In the genomic region with DNA sequence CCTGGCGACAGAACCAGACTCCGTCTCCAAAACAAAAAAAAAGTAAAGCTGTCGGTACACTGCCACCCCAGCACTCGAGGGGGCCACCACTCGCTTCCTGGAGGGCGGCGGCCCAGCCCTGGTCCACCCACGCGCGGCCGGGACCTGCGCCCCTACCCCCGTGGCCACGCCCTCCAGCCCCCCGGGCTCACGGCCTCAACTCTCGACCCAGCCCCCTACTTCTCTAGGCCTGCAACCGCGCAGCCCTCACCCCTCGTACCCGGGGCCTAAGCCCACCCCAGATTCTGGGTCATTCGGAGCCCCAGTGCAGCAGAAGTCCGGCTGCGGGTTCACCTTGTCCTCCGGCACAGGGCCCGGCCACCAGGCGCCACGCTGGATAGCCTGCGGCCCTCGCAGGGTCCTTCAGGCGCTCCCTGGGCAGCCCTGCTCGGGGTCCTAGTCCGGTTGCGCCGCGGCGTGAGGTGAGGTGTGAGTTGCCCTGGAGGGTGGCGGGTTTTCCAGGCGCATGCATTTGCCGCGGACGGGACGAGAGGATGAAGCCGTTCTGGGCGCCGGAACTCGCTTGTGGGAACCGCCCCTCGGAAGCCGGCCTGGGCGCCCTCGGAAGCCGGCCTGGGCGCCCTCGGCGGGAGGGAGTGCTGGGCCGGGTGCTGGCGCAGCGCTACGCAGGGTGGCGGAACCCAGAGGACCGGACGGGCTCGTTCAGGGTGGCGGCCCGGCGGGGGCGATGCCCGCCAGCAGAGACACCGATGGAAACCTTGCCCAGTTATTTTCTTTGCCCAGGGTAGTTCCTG, we compare ENCODE assay signal across 1 cellular context.
TF ChIP-seq lines count a peak whose summit lies in the region.

TSS of gene NME6 (minus strand) at position 348 of the 794 bp plus-strand sequence.

TF ChIP-seq in K562, 482 proteins besides CTCF, POLR2A, EP300 and RAD21 (continued from another document):
- TF ChIP-seq FOXO4 (CRISPR knock-in tag; IDR thresholded peaks at IDR 0.05) (no peak), BRD4 (IDR thresholded peaks at IDR 0.05) (0 out of 2 replicates have a peak, but pooled peaks have one; percentile 32), SMAD1 (IDR thresholded peaks at IDR 0.05; ENCODE audit: low read depth, low read length, partially characterized antibody) (no peak), CCNT2 (IDR thresholded peaks at IDR 0.05; ENCODE audit: borderline replicate concordance, extremely low read depth, insufficient read length, low read depth, low read length) (peak; percentile 29), SRF (CRISPR knock-in tag; IDR thresholded peaks at IDR 0.05) (peak in 1 of 2 experiments; percentile 74; a peak in 2 of 4 replicates), ZNF639 (CRISPR knock-in tag; conservative IDR thresholded peaks at IDR 0.05 in 1 of 2, IDR thresholded peaks at IDR 0.05 in 1 of 2) (peak in 1 of 2 experiments; percentile 85; a peak in 2 of 4 replicates), RB1 (IDR thresholded peaks at IDR 0.05; ENCODE audit: low read depth) (peak; percentile 38; the same call in 1 of the 2 replicates), KAT7 (CRISPR knock-in tag; IDR thresholded peaks at IDR 0.05; ENCODE audit: borderline replicate concordance) (peak; percentile 94; the same call in 1 of the 2 replicates), ZNF586 (CRISPR knock-in tag; conservative IDR thresholded peaks at IDR 0.05) (no peak), FOXA3 (CRISPR knock-in tag; conservative IDR thresholded peaks at IDR 0.05 in 1 of 2, IDR thresholded peaks at IDR 0.05 in 1 of 2) (peak in 1 of 2 experiments; percentile 50; a peak in 1 of 4 replicates), NR2C1 (IDR thresholded peaks at IDR 0.05) (no peak), NR2C1 (tag; IDR thresholded peaks at IDR 0.05) (peak; percentile 33; the same call in 1 of the 2 replicates), MCM2 (IDR thresholded peaks at IDR 0.05; ENCODE audit: low read depth) (no peak), MTA1 (IDR thresholded peaks at IDR 0.05; ENCODE audit: borderline replicate concordance) (peak; percentile 91), NONO (IDR thresholded peaks at IDR 0.05; ENCODE audit: low read depth in 2 of 2, low read length in 1 of 2) (peak in 1 of 2 experiments; percentile 44; a peak in 1 of 4 replicates), NFE2 (IDR thresholded peaks at IDR 0.05; ENCODE audit: low read depth) (peak; percentile 83), THRAP3 (IDR thresholded peaks at IDR 0.05; ENCODE audit: borderline replicate concordance) (no peak), CREBBP (IDR thresholded peaks at IDR 0.05; ENCODE audit: low read depth, low read length) (no peak), PHF20 (IDR thresholded peaks at IDR 0.05; ENCODE audit: partially characterized antibody) (peak; percentile 77), FOXJ2 (tag; IDR thresholded peaks at IDR 0.05) (peak; percentile 57; the same call in 1 of the 2 replicates), JUND (IDR thresholded peaks at IDR 0.05; ENCODE audit: borderline replicate concordance, low read depth, low read length) (0 out of 2 replicates have a peak, but pooled peaks have one; percentile 6), JUND (tag; IDR thresholded peaks at IDR 0.05; ENCODE audit: borderline replicate concordance, low read depth, low read length) (no peak), ZNF785 (CRISPR knock-in tag; IDR thresholded peaks at IDR 0.05) (no peak), E2F1 (CRISPR knock-in tag; IDR thresholded peaks at IDR 0.05) (peak; percentile 74; the same call in 1 of the 2 replicates), GTF2A2 (tag; IDR thresholded peaks at IDR 0.05) (no peak), POLR2H (tag; IDR thresholded peaks at IDR 0.05; ENCODE audit: low read depth) (peak; percentile 75), POLR2B (IDR thresholded peaks at IDR 0.05; ENCODE audit: low read depth, partially characterized antibody) (peak; percentile 60), ESRRA (IDR thresholded peaks at IDR 0.05; ENCODE audit: borderline replicate concordance, low read depth) (peak; percentile 68; the same call in 1 of the 2 replicates), FUS (optimal IDR thresholded peaks at IDR 0.05; ENCODE audit: low read depth, low read length) (peak; percentile 43), ATF7 (IDR thresholded peaks at IDR 0.05) (peak; percentile 46; the same call in 1 of the 2 replicates)
- TF ChIP-seq, protein P1, sequence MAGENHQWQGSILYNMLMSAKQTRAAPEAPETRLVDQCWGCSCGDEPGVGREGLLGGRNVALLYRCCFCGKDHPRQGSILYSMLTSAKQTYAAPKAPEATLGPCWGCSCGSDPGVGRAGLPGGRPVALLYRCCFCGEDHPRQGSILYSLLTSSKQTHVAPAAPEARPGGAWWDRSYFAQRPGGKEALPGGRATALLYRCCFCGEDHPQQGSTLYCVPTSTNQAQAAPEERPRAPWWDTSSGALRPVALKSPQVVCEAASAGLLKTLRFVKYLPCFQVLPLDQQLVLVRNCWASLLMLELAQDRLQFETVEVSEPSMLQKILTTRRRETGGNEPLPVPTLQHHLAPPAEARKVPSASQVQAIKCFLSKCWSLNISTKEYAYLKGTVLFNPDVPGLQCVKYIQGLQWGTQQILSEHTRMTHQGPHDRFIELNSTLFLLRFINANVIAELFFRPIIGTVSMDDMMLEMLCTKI (IDR thresholded peaks at IDR 0.05; ENCODE audit: partially characterized antibody): no peak
- TF ChIP-seq, protein P2, sequence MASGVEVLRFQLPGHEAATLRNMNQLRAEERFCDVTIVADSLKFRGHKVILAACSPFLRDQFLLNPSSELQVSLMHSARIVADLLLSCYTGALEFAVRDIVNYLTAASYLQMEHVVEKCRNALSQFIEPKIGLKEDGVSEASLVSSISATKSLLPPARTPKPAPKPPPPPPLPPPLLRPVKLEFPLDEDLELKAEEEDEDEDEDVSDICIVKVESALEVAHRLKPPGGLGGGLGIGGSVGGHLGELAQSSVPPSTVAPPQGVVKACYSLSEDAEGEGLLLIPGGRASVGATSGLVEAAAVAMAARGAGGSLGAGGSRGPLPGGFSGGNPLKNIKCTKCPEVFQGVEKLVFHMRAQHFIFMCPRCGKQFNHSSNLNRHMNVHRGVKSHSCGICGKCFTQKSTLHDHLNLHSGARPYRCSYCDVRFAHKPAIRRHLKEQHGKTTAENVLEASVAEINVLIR (CRISPR knock-in tag; IDR thresholded peaks at IDR 0.05): peak; percentile 70; the same call in 1 of the 2 replicates
- TF ChIP-seq, protein P3, sequence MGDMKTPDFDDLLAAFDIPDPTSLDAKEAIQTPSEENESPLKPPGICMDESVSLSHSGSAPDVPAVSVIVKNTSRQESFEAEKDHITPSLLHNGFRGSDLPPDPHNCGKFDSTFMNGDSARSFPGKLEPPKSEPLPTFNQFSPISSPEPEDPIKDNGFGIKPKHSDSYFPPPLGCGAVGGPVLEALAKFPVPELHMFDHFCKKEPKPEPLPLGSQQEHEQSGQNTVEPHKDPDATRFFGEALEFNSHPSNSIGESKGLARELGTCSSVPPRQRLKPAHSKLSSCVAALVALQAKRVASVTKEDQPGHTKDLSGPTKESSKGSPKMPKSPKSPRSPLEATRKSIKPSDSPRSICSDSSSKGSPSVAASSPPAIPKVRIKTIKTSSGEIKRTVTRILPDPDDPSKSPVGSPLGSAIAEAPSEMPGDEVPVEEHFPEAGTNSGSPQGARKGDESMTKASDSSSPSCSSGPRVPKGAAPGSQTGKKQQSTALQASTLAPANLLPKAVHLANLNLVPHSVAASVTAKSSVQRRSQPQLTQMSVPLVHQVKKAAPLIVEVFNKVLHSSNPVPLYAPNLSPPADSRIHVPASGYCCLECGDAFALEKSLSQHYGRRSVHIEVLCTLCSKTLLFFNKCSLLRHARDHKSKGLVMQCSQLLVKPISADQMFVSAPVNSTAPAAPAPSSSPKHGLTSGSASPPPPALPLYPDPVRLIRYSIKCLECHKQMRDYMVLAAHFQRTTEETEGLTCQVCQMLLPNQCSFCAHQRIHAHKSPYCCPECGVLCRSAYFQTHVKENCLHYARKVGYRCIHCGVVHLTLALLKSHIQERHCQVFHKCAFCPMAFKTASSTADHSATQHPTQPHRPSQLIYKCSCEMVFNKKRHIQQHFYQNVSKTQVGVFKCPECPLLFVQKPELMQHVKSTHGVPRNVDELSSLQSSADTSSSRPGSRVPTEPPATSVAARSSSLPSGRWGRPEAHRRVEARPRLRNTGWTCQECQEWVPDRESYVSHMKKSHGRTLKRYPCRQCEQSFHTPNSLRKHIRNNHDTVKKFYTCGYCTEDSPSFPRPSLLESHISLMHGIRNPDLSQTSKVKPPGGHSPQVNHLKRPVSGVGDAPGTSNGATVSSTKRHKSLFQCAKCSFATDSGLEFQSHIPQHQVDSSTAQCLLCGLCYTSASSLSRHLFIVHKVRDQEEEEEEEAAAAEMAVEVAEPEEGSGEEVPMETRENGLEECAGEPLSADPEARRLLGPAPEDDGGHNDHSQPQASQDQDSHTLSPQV (IDR thresholded peaks at IDR 0.05): peak; percentile 81
- TF ChIP-seq, protein P4, sequence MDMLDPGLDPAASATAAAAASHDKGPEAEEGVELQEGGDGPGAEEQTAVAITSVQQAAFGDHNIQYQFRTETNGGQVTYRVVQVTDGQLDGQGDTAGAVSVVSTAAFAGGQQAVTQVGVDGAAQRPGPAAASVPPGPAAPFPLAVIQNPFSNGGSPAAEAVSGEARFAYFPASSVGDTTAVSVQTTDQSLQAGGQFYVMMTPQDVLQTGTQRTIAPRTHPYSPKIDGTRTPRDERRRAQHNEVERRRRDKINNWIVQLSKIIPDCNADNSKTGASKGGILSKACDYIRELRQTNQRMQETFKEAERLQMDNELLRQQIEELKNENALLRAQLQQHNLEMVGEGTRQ (CRISPR knock-in tag; IDR thresholded peaks at IDR 0.05): no peak
- TF ChIP-seq, protein P5, sequence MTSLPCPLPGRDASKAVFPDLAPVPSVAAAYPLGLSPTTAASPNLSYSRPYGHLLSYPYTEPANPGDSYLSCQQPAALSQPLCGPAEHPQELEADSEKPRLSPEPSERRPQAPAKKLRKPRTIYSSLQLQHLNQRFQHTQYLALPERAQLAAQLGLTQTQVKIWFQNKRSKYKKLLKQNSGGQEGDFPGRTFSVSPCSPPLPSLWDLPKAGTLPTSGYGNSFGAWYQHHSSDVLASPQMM (CRISPR knock-in tag; IDR thresholded peaks at IDR 0.05): no peak
- TF ChIP-seq, protein P6, sequence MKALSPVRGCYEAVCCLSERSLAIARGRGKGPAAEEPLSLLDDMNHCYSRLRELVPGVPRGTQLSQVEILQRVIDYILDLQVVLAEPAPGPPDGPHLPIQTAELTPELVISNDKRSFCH (CRISPR knock-in tag; IDR thresholded peaks at IDR 0.05): no peak
- TF ChIP-seq, protein P6 (tag; IDR thresholded peaks at IDR 0.05): no peak
